ENCODE assay signal across 1 cellular context in the genomic region with DNA sequence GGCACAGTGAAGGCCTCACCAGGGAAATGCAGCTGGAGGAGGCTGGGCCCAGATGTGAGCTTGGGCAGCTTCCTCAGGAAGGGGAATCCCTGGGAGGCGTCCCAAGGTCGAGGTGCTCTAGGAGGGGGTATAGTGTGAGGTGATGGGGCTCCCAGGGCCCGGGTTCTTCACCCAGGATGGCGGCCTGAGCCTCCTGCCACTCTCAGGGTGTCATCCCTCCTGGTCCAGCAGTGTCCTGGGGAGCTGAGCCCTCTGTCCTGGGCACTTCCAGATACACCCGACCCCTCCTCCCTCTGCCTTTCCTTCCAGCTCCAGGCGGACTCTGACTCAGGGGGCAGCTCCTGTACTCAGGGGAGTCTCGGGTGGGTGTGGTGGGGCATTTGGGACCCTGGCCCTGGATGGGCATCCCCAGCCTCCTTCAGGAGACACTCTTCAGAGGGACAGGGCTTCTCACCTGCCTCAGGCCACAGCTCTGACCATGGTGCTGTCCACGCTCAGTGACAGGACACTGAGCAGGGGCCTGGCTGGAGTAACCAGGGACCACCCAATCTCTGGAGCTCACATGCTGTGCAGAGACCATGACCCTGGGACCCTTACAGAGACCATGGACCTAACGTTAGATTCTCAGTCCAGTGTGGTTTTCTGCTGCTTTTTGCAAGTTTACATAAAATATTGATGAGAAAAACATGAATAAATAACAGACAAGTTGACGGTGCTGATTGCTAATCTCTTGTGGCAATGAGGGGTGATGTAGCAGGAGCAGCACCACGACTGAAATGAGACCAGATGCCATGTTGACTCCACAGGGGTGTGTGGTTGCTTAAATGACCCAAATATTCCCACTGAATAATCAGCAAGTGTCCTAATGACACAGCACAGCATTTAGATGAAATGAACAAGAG.
TF ChIP-seq lines count a peak whose summit lies in the region.

No MANE protein-coding gene starts in this region.

TF ChIP-seq in SK-N-SH, 30 proteins besides CTCF, POLR2A, EP300 and RAD21:
- TF ChIP-seq, protein P1, sequence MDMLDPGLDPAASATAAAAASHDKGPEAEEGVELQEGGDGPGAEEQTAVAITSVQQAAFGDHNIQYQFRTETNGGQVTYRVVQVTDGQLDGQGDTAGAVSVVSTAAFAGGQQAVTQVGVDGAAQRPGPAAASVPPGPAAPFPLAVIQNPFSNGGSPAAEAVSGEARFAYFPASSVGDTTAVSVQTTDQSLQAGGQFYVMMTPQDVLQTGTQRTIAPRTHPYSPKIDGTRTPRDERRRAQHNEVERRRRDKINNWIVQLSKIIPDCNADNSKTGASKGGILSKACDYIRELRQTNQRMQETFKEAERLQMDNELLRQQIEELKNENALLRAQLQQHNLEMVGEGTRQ (IDR thresholded peaks at IDR 0.05; ENCODE audit: borderline replicate concordance, low read depth, low read length), result no peak
- no peak for TF ChIP-seq CHD2 (IDR thresholded peaks at IDR 0.05; ENCODE audit: low read length, partially characterized antibody)
- TF ChIP-seq, protein P2, sequence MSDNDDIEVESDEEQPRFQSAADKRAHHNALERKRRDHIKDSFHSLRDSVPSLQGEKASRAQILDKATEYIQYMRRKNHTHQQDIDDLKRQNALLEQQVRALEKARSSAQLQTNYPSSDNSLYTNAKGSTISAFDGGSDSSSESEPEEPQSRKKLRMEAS (IDR thresholded peaks at IDR 0.05; ENCODE audit: low read depth), result no peak
